ENCODE assay signal across 1 cellular context in the genomic region with DNA sequence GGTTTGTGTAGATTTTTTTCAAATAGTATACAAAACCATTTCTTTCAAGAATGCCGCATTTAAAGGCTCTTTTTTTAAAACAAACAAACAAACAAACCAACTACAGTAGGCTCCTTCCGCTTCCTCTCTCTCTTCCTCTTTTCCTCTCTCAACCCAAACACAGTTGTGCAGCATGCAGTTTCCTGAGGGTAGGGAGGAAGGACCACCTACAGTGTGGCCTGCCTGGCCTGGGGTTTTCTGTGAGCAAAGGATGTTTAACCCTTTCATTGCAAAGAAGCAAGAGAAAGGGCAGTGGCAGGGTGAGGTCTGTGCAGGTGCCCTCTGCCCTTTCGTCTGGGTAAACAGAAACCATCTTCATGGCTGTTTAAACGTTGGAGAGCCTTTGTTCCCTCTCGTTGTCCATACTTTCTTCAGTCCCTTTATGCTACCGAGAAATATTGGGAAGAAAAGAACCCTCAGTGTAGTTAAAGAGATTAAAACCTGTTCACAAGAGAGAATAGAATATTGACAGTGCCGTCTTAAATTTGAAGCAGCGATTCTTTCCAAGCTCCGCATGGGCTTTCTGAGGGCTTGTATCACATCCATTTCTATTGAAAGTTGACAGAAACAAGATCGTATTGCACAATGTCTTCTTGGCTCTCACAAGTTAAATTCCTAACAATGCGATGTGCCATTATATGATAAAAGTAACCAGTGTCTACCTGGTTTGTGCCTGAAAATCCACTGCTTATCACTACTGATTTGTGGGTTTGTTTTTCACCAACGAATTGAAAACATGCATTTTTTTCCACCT.
TF ChIP-seq lines count a peak whose summit lies in the region.

No MANE protein-coding gene starts in this region.

TF ChIP-seq in GM23338, 12 proteins besides CTCF, POLR2A, EP300 and RAD21 (continued from another document):
- TF ChIP-seq, protein P1, sequence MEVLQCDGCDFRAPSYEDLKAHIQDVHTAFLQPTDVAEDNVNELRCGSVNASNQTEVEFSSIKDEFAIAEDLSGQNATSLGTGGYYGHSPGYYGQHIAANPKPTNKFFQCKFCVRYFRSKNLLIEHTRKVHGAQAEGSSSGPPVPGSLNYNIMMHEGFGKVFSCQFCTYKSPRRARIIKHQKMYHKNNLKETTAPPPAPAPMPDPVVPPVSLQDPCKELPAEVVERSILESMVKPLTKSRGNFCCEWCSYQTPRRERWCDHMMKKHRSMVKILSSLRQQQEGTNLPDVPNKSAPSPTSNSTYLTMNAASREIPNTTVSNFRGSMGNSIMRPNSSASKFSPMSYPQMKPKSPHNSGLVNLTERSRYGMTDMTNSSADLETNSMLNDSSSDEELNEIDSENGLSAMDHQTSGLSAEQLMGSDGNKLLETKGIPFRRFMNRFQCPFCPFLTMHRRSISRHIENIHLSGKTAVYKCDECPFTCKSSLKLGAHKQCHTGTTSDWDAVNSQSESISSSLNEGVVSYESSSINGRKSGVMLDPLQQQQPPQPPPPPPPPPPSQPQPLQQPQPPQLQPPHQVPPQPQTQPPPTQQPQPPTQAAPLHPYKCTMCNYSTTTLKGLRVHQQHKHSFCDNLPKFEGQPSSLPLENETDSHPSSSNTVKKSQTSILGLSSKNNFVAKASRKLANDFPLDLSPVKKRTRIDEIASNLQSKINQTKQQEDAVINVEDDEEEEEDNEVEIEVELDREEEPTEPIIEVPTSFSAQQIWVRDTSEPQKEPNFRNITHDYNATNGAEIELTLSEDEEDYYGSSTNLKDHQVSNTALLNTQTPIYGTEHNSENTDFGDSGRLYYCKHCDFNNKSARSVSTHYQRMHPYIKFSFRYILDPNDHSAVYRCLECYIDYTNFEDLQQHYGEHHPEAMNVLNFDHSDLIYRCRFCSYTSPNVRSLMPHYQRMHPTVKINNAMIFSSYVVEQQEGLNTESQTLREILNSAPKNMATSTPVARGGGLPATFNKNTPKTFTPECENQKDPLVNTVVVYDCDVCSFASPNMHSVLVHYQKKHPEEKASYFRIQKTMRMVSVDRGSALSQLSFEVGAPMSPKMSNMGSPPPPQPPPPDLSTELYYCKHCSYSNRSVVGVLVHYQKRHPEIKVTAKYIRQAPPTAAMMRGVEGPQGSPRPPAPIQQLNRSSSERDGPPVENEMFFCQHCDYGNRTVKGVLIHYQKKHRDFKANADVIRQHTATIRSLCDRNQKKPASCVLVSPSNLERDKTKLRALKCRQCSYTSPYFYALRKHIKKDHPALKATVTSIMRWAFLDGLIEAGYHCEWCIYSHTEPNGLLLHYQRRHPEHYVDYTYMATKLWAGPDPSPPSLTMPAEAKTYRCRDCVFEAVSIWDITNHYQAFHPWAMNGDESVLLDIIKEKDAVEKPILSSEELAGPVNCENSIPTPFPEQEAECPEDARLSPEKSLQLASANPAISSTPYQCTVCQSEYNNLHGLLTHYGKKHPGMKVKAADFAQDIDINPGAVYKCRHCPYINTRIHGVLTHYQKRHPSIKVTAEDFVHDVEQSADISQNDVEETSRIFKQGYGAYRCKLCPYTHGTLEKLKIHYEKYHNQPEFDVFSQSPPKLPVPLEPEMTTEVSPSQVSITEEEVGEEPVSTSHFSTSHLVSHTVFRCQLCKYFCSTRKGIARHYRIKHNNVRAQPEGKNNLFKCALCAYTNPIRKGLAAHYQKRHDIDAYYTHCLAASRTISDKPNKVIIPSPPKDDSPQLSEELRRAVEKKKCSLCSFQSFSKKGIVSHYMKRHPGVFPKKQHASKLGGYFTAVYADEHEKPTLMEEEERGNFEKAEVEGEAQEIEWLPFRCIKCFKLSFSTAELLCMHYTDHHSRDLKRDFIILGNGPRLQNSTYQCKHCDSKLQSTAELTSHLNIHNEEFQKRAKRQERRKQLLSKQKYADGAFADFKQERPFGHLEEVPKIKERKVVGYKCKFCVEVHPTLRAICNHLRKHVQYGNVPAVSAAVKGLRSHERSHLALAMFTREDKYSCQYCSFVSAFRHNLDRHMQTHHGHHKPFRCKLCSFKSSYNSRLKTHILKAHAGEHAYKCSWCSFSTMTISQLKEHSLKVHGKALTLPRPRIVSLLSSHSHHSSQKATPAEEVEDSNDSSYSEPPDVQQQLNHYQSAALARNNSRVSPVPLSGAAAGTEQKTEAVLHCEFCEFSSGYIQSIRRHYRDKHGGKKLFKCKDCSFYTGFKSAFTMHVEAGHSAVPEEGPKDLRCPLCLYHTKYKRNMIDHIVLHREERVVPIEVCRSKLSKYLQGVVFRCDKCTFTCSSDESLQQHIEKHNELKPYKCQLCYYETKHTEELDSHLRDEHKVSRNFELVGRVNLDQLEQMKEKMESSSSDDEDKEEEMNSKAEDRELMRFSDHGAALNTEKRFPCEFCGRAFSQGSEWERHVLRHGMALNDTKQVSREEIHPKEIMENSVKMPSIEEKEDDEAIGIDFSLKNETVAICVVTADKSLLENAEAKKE (CRISPR knock-in tag; IDR thresholded peaks at IDR 0.05), result no peak
- TF ChIP-seq, protein P2, sequence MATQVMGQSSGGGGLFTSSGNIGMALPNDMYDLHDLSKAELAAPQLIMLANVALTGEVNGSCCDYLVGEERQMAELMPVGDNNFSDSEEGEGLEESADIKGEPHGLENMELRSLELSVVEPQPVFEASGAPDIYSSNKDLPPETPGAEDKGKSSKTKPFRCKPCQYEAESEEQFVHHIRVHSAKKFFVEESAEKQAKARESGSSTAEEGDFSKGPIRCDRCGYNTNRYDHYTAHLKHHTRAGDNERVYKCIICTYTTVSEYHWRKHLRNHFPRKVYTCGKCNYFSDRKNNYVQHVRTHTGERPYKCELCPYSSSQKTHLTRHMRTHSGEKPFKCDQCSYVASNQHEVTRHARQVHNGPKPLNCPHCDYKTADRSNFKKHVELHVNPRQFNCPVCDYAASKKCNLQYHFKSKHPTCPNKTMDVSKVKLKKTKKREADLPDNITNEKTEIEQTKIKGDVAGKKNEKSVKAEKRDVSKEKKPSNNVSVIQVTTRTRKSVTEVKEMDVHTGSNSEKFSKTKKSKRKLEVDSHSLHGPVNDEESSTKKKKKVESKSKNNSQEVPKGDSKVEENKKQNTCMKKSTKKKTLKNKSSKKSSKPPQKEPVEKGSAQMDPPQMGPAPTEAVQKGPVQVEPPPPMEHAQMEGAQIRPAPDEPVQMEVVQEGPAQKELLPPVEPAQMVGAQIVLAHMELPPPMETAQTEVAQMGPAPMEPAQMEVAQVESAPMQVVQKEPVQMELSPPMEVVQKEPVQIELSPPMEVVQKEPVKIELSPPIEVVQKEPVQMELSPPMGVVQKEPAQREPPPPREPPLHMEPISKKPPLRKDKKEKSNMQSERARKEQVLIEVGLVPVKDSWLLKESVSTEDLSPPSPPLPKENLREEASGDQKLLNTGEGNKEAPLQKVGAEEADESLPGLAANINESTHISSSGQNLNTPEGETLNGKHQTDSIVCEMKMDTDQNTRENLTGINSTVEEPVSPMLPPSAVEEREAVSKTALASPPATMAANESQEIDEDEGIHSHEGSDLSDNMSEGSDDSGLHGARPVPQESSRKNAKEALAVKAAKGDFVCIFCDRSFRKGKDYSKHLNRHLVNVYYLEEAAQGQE (IDR thresholded peaks at IDR 0.05; ENCODE audit: unreplicated experiment), result no peak
- TF ChIP-seq STAT1 (IDR thresholded peaks at IDR 0.05; ENCODE audit: unreplicated experiment), result no peak
